10 cellular contexts compared by ENCODE assay signal in the genomic region with DNA sequence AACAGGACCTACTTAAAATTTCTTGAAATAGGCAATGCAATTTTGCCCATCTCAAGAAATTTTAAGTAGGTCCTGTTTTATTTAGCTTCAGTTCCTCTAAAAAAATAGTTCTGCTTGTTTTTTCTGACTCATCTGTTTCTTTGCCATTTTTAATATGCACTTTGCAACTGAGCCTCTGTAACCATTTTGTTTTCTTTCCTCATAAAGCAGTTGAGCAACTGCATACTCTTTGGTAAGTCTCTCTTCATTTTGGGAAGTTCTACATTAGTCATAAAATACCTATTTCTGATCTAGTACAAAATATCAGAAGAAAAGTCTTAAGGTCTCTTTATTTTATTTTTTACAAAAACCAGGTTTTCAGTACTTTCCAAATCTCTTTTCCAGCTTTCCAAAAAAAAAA. TPM values are rescaled to one million over a fixed set of nuclear protein-coding genes. Genes with fewer than 3 reads are reported as not detected.
DNase-seq lines count a peak whose midpoint lies in the region; TF ChIP-seq lines count a peak whose summit lies in the region.
"Had no signal": no experiment of that assay in that cellular context is flagged by ENCODE, and none has a peak within 500 bp of the region (broad histone marks: within the 10 kb centered on the region; RNA-seq: fewer than 3 reads in every experiment).

No MANE protein-coding gene starts in this region.

- H3K4me3 ChIP-seq in choroid plexus epithelial cell (ENCODE audit: low read depth, low read length) (peak overlapping the region; percentile 20), osteoblast (ENCODE audit: insufficient read depth, low read length) (no peak overlapping the region), sigmoid colon (no peak overlapping the region)

- H3K9me3 ChIP-seq in osteoblast (ENCODE audit: low read depth, low read length) (peaks cover 6% of the 10 kb centered on the region), sigmoid colon (peaks cover 0 to 11% (median 0%) of the 10 kb centered on the region in 4 donors)

- no peak for TF ChIP-seq POLR2A in sigmoid colon (IDR thresholded peaks at IDR 0.05)

- H2AFZ ChIP-seq in osteoblast (ENCODE audit: low read length) = no peak overlapping the region

- peak overlapping the region; percentile 85 for H3K27ac ChIP-seq in osteoblast (ENCODE audit: low read depth, low read length)
- peak overlapping the region in 1 of 4 donors; percentile 16 for H3K27ac ChIP-seq in sigmoid colon

- TF ChIP-seq CTCF in choroid plexus epithelial cell (conservative IDR thresholded peaks at IDR 0.05; ENCODE audit: low read depth, low read length) (no peak), osteoblast (IDR thresholded peaks at IDR 0.05; ENCODE audit: extremely low read depth, low read depth, low read length) (no peak), sigmoid colon (IDR thresholded peaks at IDR 0.05) (no peak)

- H3K4me1 ChIP-seq in osteoblast (ENCODE audit: insufficient read depth, low read length) (peaks cover 14% of the 10 kb centered on the region), sigmoid colon (no peaks in the 10 kb centered on the region)

- H4K20me1 ChIP-seq in osteoblast (ENCODE audit: insufficient read depth, low read length) = no peaks in the 10 kb centered on the region

- peak overlapping the region; percentile 66 for H3K4me2 ChIP-seq in osteoblast (ENCODE audit: insufficient read depth, low read length)

- H3K79me2 ChIP-seq in osteoblast (ENCODE audit: insufficient read depth, low read length) = no peaks in the 10 kb centered on the region

- intact Hi-C loops in sigmoid colon (cut with DNase I) = loop anchor here (1.0 to 2.0 kb wide), 2 partner anchors 65 to 176 kb away; no protein-coding TSS in a partner anchor

- TF ChIP-seq EP300 in sigmoid colon (IDR thresholded peaks at IDR 0.05) = no peak

- H3K27me3 ChIP-seq in osteoblast (ENCODE audit: insufficient read depth, low read length) (no peaks in the 10 kb centered on the region), sigmoid colon (no peaks in the 10 kb centered on the region)

- DNase-seq in GM03348 (ENCODE audit: low spot score) (peak; percentile 34), NOMO-1 treated with dmso at 0.1 percent for 144 hours (lab: John Stamatoyannopoulos, UW; ENCODE audit: unreplicated experiment) (peak; percentile 40), choroid plexus epithelial cell (ENCODE audit: low read depth) (peak; percentile 74), osteoblast (ENCODE audit: insufficient read length, low spot score, missing footprints) (no peak), OCI-M1 (lab: John Stamatoyannopoulos, UW) (no peak), sigmoid colon (no peak), NCI-H226 (no peak)
- DNase-seq in activated effector memory CD4-positive, alpha-beta T cell treated with anti-CD3 and anti-CD28 coated beads, Interleukin-2, amount 50 U/mL, for 16 hours = no peak

- H3K36me3 ChIP-seq in osteoblast (ENCODE audit: insufficient read depth, low read length) (no peaks in the 10 kb centered on the region), sigmoid colon (no peaks in the 10 kb centered on the region)

RNA-seq across cellular contexts. Expression of a gene that starts 18.0 kb away (rescaled TPM):
- total RNA-seq in osteoblast (not detected in 2 replicates), sigmoid colon (not detected)
- not detected for polyA plus RNA-seq in sigmoid colon
- total RNA-seq: epithelial cell of proximal tubule had no signal
- polyA plus RNA-seq: immature natural killer cell had no signal

RNA-seq across cellular contexts. Expression of a gene that starts 23.4 kb away (rescaled TPM):
- 91.3 and 99.9 TPM in 2 replicates for total RNA-seq in osteoblast
- 100 to 1,000 TPM; 111 to 168 (median 134) TPM for total RNA-seq in sigmoid colon
- 100 to 1,000 TPM; 158 to 247 (median 234) TPM for polyA plus RNA-seq in sigmoid colon

RNA-seq across cellular contexts. Expression of a gene that starts 44.9 kb away (rescaled TPM):
- total RNA-seq in osteoblast (not detected in 2 replicates), sigmoid colon (under 1 TPM in 1 of 4 donors, not detected in 3; 0.71 TPM)
- 10 to 100 TPM; 26.4 to 58.5 (median 54.8) TPM for polyA plus RNA-seq in sigmoid colon
- polyA plus RNA-seq: immature natural killer cell had no signal

RNA-seq across cellular contexts. Expression of a gene that starts 48.3 kb away (rescaled TPM):
- 7.6 and 10.9 TPM in 2 replicates for total RNA-seq in osteoblast
- 10 to 100 TPM in 1 of 4 donors, 1 to 10 TPM in 3; 7.1 to 14.4 (median 7.8) TPM for total RNA-seq in sigmoid colon
- 10 to 100 TPM in 1 of 3 donors, 1 to 10 TPM in 2; 6.0 to 16.2 (median 6.0) TPM for polyA plus RNA-seq in sigmoid colon

RNA-seq across cellular contexts. Expression of a gene that starts 56.6 kb away (rescaled TPM):
- total RNA-seq in osteoblast (not detected in 2 replicates), sigmoid colon (not detected)
- polyA plus RNA-seq in sigmoid colon = not detected
- total RNA-seq: epithelial cell of proximal tubule had no signal
- polyA plus RNA-seq: immature natural killer cell had no signal

Comparison
In these comparisons a context has a peak if more than half of its experiments do, and no peak if none do; other contexts are left out.
1. DNase-seq: peak in GM03348 (single experiment), NOMO-1 treated with dmso at 0.1 percent for 144 hours (single experiment) and choroid plexus epithelial cell (single experiment); none in osteoblast (single experiment), activated effector memory CD4-positive, alpha-beta T cell treated with anti-CD3 and anti-CD28 coated beads, Interleukin-2, amount 50 U/mL, for 16 hours (single experiment), OCI-M1 (single experiment), sigmoid colon (single experiment) and NCI-H226 (single experiment).